16 cellular contexts compared by ENCODE assay signal in genomic region chr3:13219077-13219901, GRCh38.
A peak's percentile ranks its signal among the peaks of the same experiment; 100 is the strongest.
DNase-seq lines count a peak whose midpoint lies in the region; ATAC-seq, FAIRE-seq and TF ChIP-seq lines count a peak whose summit lies in the region.
"Had no signal": no experiment of that assay in that cellular context is flagged by ENCODE, and none has a peak within 500 bp of the region (broad histone marks: within the 10 kb centered on the region; RNA-seq: fewer than 3 reads in every experiment).

No MANE protein-coding gene starts in this region.

- H3K79me1 ChIP-seq in neuronal stem cell (ENCODE audit: low read depth, low read length): peaks cover 3% of the 10 kb centered on the region

- H3K18ac ChIP-seq in neuronal stem cell (ENCODE audit: low read length): peak overlapping the region; percentile 84

- peaks cover 18% of the 10 kb centered on the region for H3K4me1 Mint-ChIP-seq in chondrocyte (ENCODE audit: low read depth)

- TF ChIP-seq RAD21 in A549 (conservative IDR thresholded peaks at IDR 0.05 in 1 of 2, IDR thresholded peaks at IDR 0.05 in 1 of 2) (no peak), Ishikawa (IDR thresholded peaks at IDR 0.05; ENCODE audit: low read depth) (no peak)

- H3K27me3 Mint-ChIP-seq in chondrocyte (ENCODE audit: low read depth): no peaks in the 10 kb centered on the region

- peak overlapping the region; percentile 44 for H2BK15ac ChIP-seq in neuronal stem cell (ENCODE audit: low read length)

- TF ChIP-seq EP300 in A549 (IDR thresholded peaks at IDR 0.05): no peak
- TF ChIP-seq EP300 in Ishikawa (IDR thresholded peaks at IDR 0.05; ENCODE audit: borderline replicate concordance): no peak
- TF ChIP-seq EP300 in suprapubic skin (IDR thresholded peaks at IDR 0.05): no peak

- H4K8ac ChIP-seq in neuronal stem cell (ENCODE audit: low read depth, low read length): no peak overlapping the region

- no peak for FAIRE-seq in A549 (lab: Jason Lieb, UNC)

- peaks cover 0 to 3% (median 0%) of the 10 kb centered on the region in 3 experiments for H3K27me3 ChIP-seq in neuronal stem cell (ENCODE audit: control insufficient read depth in 3 of 3, insufficient read depth in 3 of 3, low read depth in 1 of 3, low read length in 3 of 3)
- peaks cover 6% of the 10 kb centered on the region for H3K27me3 ChIP-seq in suprapubic skin
- H3K27me3 ChIP-seq: BE2C, Peyer's patch had no signal

- H3K14ac ChIP-seq in neuronal stem cell (ENCODE audit: low read length): no peak overlapping the region

- ATAC-seq in A549: no peak
- no peak for ATAC-seq in HG03469 (IDR thresholded peaks at IDR 0.05; ENCODE audit: unreplicated experiment)

- no peak overlapping the region for H3K4me3 Mint-ChIP-seq in chondrocyte (ENCODE audit: unreplicated experiment)
- H3K4me3 Mint-ChIP-seq: CD4-positive, alpha-beta memory T cell had no signal

- peak overlapping the region; percentile 16 for H2BK120ac ChIP-seq in neuronal stem cell (ENCODE audit: low read depth, low read length)

- H3K9ac ChIP-seq in neuronal stem cell (ENCODE audit: low read depth, low read length, poor library complexity): no peak overlapping the region

- H3K36me3 Mint-ChIP-seq in chondrocyte (ENCODE audit: low read depth): no peaks in the 10 kb centered on the region
- H3K36me3 Mint-ChIP-seq: CD4-positive, alpha-beta memory T cell had no signal

- TF ChIP-seq CTCF in A549 (IDR thresholded peaks at IDR 0.05) (no peak), chondrocyte (IDR thresholded peaks at IDR 0.05) (no peak), suprapubic skin (IDR thresholded peaks at IDR 0.05) (no peak)

- H3K23ac ChIP-seq in neuronal stem cell (ENCODE audit: low read depth, low read length, poor library complexity): peak overlapping the region; percentile 89

- TF ChIP-seq POLR2A in A549 (IDR thresholded peaks at IDR 0.05; ENCODE audit: low read length) (no peak), suprapubic skin (IDR thresholded peaks at IDR 0.05) (no peak)

- no peaks in the 10 kb centered on the region for H3K9me3 ChIP-seq in A549
- no peaks in the 10 kb centered on the region for H3K9me3 ChIP-seq in neuronal stem cell (replicated peaks in 1 of 2; ENCODE audit: control insufficient read depth in 2 of 2, insufficient read depth in 1 of 2, low read depth in 1 of 2, low read length in 2 of 2)
- no peaks in the 10 kb centered on the region for H3K9me3 ChIP-seq in suprapubic skin
- H3K9me3 ChIP-seq: BE2C, Peyer's patch had no signal

- POLR2A ChIA-PET in A549 (lab: Yijun Ruan, JAX): no interaction called here

- H3K4me3 ChIP-seq in A549 (no peak overlapping the region), neuronal stem cell (ENCODE audit: low read length in 2 of 2) (no peak overlapping the region), suprapubic skin (no peak overlapping the region)
- H3K4me3 ChIP-seq: Peyer's patch had no signal

- H3K36me3 ChIP-seq in neuronal stem cell (replicated peaks in 1 of 2; ENCODE audit: control insufficient read depth in 2 of 2, insufficient read depth in 2 of 2, low read length in 2 of 2) (no peaks in the 10 kb centered on the region), suprapubic skin (no peaks in the 10 kb centered on the region)
- H3K36me3 ChIP-seq: BE2C, Peyer's patch had no signal

- no peak overlapping the region for H2AFZ ChIP-seq in neuronal stem cell (ENCODE audit: low read length)

- WGBS in A549 (ENCODE audit: missing lambda C conversion rate): 92% methylated on average over 15 of the region's 20 CpGs
- no CpG with 5 or more reads among the region's 20 CpGs for WGBS in neuronal stem cell (ENCODE audit: extremely low coverage in 2 of 2, insufficient read length in 2 of 2, insufficient replicate concordance in 1 of 2), 2 donors
- WGBS in suprapubic skin: 86% methylated on average over 8 of the region's 20 CpGs

- H3K27ac ChIP-seq in A549 (peak overlapping the region; percentile 58 to 76; a peak in 4 of 6 replicates), neuronal stem cell (replicated peaks; ENCODE audit: low read length) (no peak overlapping the region), suprapubic skin (no peak overlapping the region)
- H3K27ac ChIP-seq: Peyer's patch had no signal

- peak overlapping the region; percentile 82 for H2AK5ac ChIP-seq in neuronal stem cell (ENCODE audit: low read depth, low read length)

- H3K27ac Mint-ChIP-seq in chondrocyte (ENCODE audit: unreplicated experiment): no peak overlapping the region
- H3K27ac Mint-ChIP-seq: CD4-positive, alpha-beta memory T cell had no signal

- no peak for DNase-seq in A549 (ENCODE audit: low read depth in 1 of 2, low spot score in 1 of 2)
- peak; percentile 71 for DNase-seq in chondrocyte (ENCODE audit: low spot score)
- no peak for DNase-seq in neuronal stem cell (ENCODE audit: low spot score)
- no peak for DNase-seq in suprapubic skin (ENCODE audit: low spot score in 2 of 2)
- DNase-seq in LoVo (ENCODE audit: low spot score): no peak
- DNase-seq: BE2C; CD4-positive, alpha-beta memory T cell; H7; Karpas-422; NCI-H187 treated with DMSO at 0.1 percent for 48 hours; NCI-H2171; NCI-H446 treated with DMSO at 0.1 percent for 48 hours; NCI-H748 treated with DMSO at 0.1 percent for 48 hours; Peyer's patch had no signal

- no peaks in the 10 kb centered on the region for H3K9me3 Mint-ChIP-seq in chondrocyte (ENCODE audit: low read depth)

- no peak overlapping the region for H3K4ac ChIP-seq in neuronal stem cell (ENCODE audit: low read length)

- H3K4me1 ChIP-seq in A549 (peaks cover 41% of the 10 kb centered on the region), neuronal stem cell (ENCODE audit: control insufficient read depth in 2 of 2, insufficient read depth in 1 of 2, low read depth in 1 of 2, low read length in 2 of 2) (peaks cover 0 to 13% of the 10 kb centered on the region in 2 donors), suprapubic skin (no peaks in the 10 kb centered on the region)
- H3K4me1 ChIP-seq: BE2C, Peyer's patch had no signal

- peak overlapping the region; percentile 61 for H4K91ac ChIP-seq in neuronal stem cell (ENCODE audit: low read depth, low read length, poor library complexity)

- no peak overlapping the region for H2BK5ac ChIP-seq in neuronal stem cell (ENCODE audit: low read length)

- H2BK12ac ChIP-seq in neuronal stem cell (ENCODE audit: low read length): no peak overlapping the region

- CTCF ChIA-PET in A549 (lab: Yijun Ruan, JAX): interaction anchor here (0.6 to 1.2 kb wide), 2 partner anchors 18 to 127 kb away, joined by 5 read pairs; no protein-coding TSS in a partner anchor

- H3K4me2 ChIP-seq in A549 (peak overlapping the region; percentile 59; the same call in 1 of the 3 replicates), neuronal stem cell (ENCODE audit: insufficient read depth, low read length, poor library complexity, severe bottlenecking) (no peak overlapping the region)

TF ChIP-seq in A549, 52 proteins besides CTCF, POLR2A, EP300 and RAD21 (continues in another document):
- TF ChIP-seq MAZ (IDR thresholded peaks at IDR 0.05; ENCODE audit: borderline replicate concordance, low read depth, low read length): no peak
- TF ChIP-seq USF2 (IDR thresholded peaks at IDR 0.05): no peak
- TF ChIP-seq NPAS2 (CRISPR knock-in tag; IDR thresholded peaks at IDR 0.05; ENCODE audit: borderline replicate concordance): no peak
- TF ChIP-seq ZFP36 (IDR thresholded peaks at IDR 0.05; ENCODE audit: borderline replicate concordance, partially characterized antibody): no peak
- no peak for TF ChIP-seq ZNF302 (CRISPR knock-in tag; IDR thresholded peaks at IDR 0.05)
- TF ChIP-seq NR3C1 (IDR thresholded peaks at IDR 0.05): no peak
- TF ChIP-seq SMC3 (IDR thresholded peaks at IDR 0.05): no peak
- no peak for TF ChIP-seq GATA3 (IDR thresholded peaks at IDR 0.05; ENCODE audit: borderline replicate concordance)
- no peak for TF ChIP-seq PHF8 (IDR thresholded peaks at IDR 0.05; ENCODE audit: borderline replicate concordance, low read depth)
- no peak for TF ChIP-seq NFE2L2 (conservative IDR thresholded peaks at IDR 0.05; ENCODE audit: low read length)
- TF ChIP-seq TFCP2L1 (CRISPR knock-in tag; IDR thresholded peaks at IDR 0.05): no peak
- TF ChIP-seq CBX8 (IDR thresholded peaks at IDR 0.05): no peak
- TF ChIP-seq RNF2 (IDR thresholded peaks at IDR 0.05; ENCODE audit: borderline replicate concordance, low read depth): no peak
- no peak for TF ChIP-seq HOXB5 (CRISPR knock-in tag; IDR thresholded peaks at IDR 0.05)

TF ChIP-seq in Ishikawa, 13 proteins besides CTCF, POLR2A, EP300 and RAD21 (continues in another document):
- no peak for TF ChIP-seq FOXM1 (IDR thresholded peaks at IDR 0.05; ENCODE audit: borderline replicate concordance, low read depth)
- peak; percentile 95 for TF ChIP-seq MAX (IDR thresholded peaks at IDR 0.05)
- TF ChIP-seq REST (IDR thresholded peaks at IDR 0.05; ENCODE audit: low read depth): no peak
- peak; percentile 74 for TF ChIP-seq NFIC (IDR thresholded peaks at IDR 0.05)
- no peak for TF ChIP-seq TAF1 (IDR thresholded peaks at IDR 0.05; ENCODE audit: low read depth)
- peak; percentile 54 for TF ChIP-seq YY1 (IDR thresholded peaks at IDR 0.05; ENCODE audit: low read depth)

Comparison
In these comparisons a context has a peak if more than half of its experiments do, and no peak if none do; other contexts are left out.
1. H3K27ac ChIP-seq: peak in A549 (2 of 2); none in neuronal stem cell (single experiment) and suprapubic skin (single experiment).